Comparison of ENCODE assay signal across 1 cellular context in the genomic region with DNA sequence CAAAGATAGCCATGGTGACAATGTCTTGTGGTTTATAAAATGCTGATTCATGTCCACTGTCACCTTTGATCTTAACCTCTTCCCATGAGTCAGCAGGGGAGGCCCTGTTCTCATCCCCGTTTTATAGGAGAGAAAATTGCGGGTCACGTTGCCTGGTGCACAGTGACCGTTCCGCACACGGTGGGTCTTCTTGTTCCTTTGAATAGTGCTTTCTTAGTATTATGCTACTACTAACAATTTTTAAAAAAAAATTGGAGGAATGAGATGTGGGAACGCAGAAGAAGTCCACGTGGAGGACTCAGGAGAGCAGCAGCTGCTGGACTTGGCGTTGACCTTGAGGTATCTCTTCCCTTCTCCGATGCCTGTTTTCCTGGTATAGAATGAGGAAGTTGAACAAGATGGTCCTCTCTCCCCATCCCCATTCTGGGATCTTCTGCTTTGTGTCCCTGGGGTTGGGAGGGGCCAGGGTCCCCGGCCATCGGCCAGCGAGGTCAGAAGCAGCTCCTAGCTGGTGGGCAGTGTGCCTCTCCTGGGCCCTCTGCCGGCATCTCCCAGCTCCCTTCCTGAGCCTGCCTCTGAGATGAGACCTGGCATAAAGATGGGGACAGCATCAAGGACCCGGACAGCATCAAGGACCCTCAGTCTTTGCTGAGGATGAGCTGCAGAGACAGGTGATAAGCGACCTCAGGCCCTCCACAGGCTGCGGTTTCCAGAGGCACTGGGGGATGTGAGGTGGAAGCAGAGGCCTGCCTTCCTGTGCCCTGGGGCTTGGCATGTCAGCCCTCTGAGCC.
TF ChIP-seq lines count a peak whose summit lies in the region.

No MANE protein-coding gene starts in this region.

TF ChIP-seq in HepG2, 621 proteins besides CTCF, POLR2A, EP300 and RAD21 (continued from another document and continues in another):
- TF ChIP-seq, protein P1, sequence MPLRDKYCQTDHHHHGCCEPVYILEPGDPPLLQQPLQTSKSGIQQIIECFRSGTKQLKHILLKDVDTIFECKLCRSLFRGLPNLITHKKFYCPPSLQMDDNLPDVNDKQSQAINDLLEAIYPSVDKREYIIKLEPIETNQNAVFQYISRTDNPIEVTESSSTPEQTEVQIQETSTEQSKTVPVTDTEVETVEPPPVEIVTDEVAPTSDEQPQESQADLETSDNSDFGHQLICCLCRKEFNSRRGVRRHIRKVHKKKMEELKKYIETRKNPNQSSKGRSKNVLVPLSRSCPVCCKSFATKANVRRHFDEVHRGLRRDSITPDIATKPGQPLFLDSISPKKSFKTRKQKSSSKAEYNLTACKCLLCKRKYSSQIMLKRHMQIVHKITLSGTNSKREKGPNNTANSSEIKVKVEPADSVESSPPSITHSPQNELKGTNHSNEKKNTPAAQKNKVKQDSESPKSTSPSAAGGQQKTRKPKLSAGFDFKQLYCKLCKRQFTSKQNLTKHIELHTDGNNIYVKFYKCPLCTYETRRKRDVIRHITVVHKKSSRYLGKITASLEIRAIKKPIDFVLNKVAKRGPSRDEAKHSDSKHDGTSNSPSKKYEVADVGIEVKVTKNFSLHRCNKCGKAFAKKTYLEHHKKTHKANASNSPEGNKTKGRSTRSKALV (CRISPR knock-in tag; IDR thresholded peaks at IDR 0.05) = no peak
- TF ChIP-seq ZNF788 (CRISPR knock-in tag; IDR thresholded peaks at IDR 0.05; ENCODE audit: borderline replicate concordance) = peak; percentile 35; the same call in 1 of the 2 replicates
- TF ChIP-seq, protein P2, sequence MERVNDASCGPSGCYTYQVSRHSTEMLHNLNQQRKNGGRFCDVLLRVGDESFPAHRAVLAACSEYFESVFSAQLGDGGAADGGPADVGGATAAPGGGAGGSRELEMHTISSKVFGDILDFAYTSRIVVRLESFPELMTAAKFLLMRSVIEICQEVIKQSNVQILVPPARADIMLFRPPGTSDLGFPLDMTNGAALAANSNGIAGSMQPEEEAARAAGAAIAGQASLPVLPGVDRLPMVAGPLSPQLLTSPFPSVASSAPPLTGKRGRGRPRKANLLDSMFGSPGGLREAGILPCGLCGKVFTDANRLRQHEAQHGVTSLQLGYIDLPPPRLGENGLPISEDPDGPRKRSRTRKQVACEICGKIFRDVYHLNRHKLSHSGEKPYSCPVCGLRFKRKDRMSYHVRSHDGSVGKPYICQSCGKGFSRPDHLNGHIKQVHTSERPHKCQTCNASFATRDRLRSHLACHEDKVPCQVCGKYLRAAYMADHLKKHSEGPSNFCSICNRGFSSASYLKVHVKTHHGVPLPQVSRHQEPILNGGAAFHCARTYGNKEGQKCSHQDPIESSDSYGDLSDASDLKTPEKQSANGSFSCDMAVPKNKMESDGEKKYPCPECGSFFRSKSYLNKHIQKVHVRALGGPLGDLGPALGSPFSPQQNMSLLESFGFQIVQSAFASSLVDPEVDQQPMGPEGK (CRISPR knock-in tag; IDR thresholded peaks at IDR 0.05) = no peak
- TF ChIP-seq CBX1 (IDR thresholded peaks at IDR 0.05; ENCODE audit: low read depth) = no peak
- TF ChIP-seq ASH2L (IDR thresholded peaks at IDR 0.05; ENCODE audit: insufficient read length, low read depth, low read length) = no peak
- no peak for TF ChIP-seq NONO (IDR thresholded peaks at IDR 0.05)
- TF ChIP-seq NONO (CRISPR knock-in tag; conservative IDR thresholded peaks at IDR 0.05) = no peak
- TF ChIP-seq ATF7-NPFF (CRISPR knock-in tag; IDR thresholded peaks at IDR 0.05; ENCODE audit: low read depth) = no peak
- TF ChIP-seq DPF2 (CRISPR knock-in tag; IDR thresholded peaks at IDR 0.05; ENCODE audit: borderline replicate concordance, low read depth) = 0 out of 2 replicates have a peak, but pooled peaks have one; percentile 19
- no peak for TF ChIP-seq SSRP1 (CRISPR knock-in tag; IDR thresholded peaks at IDR 0.05)
- TF ChIP-seq, protein P3, sequence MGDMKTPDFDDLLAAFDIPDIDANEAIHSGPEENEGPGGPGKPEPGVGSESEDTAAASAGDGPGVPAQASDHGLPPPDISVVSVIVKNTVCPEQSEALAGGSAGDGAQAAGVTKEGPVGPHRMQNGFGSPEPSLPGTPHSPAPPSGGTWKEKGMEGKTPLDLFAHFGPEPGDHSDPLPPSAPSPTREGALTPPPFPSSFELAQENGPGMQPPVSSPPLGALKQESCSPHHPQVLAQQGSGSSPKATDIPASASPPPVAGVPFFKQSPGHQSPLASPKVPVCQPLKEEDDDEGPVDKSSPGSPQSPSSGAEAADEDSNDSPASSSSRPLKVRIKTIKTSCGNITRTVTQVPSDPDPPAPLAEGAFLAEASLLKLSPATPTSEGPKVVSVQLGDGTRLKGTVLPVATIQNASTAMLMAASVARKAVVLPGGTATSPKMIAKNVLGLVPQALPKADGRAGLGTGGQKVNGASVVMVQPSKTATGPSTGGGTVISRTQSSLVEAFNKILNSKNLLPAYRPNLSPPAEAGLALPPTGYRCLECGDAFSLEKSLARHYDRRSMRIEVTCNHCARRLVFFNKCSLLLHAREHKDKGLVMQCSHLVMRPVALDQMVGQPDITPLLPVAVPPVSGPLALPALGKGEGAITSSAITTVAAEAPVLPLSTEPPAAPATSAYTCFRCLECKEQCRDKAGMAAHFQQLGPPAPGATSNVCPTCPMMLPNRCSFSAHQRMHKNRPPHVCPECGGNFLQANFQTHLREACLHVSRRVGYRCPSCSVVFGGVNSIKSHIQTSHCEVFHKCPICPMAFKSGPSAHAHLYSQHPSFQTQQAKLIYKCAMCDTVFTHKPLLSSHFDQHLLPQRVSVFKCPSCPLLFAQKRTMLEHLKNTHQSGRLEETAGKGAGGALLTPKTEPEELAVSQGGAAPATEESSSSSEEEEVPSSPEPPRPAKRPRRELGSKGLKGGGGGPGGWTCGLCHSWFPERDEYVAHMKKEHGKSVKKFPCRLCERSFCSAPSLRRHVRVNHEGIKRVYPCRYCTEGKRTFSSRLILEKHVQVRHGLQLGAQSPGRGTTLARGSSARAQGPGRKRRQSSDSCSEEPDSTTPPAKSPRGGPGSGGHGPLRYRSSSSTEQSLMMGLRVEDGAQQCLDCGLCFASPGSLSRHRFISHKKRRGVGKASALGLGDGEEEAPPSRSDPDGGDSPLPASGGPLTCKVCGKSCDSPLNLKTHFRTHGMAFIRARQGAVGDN (CRISPR knock-in tag; IDR thresholded peaks at IDR 0.05) = peak; percentile 66
- no peak for TF ChIP-seq NCOA5 (CRISPR knock-in tag; IDR thresholded peaks at IDR 0.05)
- no peak for TF ChIP-seq FLYWCH1 (CRISPR knock-in tag; IDR thresholded peaks at IDR 0.05)
- no peak for TF ChIP-seq ZFP41 (CRISPR knock-in tag; IDR thresholded peaks at IDR 0.05; ENCODE audit: borderline replicate concordance)
- no peak for TF ChIP-seq BRD4 (CRISPR knock-in tag; IDR thresholded peaks at IDR 0.05)
- no peak for TF ChIP-seq FOXA1 (IDR thresholded peaks at IDR 0.05)
- TF ChIP-seq FOXA1 (CRISPR knock-in tag; IDR thresholded peaks at IDR 0.05) = no peak
- no peak for TF ChIP-seq ZBTB42 (CRISPR knock-in tag; IDR thresholded peaks at IDR 0.05)
- TF ChIP-seq, protein P4, sequence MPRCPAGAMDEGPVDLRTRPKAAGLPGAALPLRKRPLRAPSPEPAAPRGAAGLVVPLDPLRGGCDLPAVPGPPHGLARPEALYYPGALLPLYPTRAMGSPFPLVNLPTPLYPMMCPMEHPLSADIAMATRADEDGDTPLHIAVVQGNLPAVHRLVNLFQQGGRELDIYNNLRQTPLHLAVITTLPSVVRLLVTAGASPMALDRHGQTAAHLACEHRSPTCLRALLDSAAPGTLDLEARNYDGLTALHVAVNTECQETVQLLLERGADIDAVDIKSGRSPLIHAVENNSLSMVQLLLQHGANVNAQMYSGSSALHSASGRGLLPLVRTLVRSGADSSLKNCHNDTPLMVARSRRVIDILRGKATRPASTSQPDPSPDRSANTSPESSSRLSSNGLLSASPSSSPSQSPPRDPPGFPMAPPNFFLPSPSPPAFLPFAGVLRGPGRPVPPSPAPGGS (CRISPR knock-in tag; IDR thresholded peaks at IDR 0.05) = no peak
- peak; percentile 65 for TF ChIP-seq SAP130 (CRISPR knock-in tag; IDR thresholded peaks at IDR 0.05; ENCODE audit: low read depth)
- TF ChIP-seq ARID2 (CRISPR knock-in tag; IDR thresholded peaks at IDR 0.05; ENCODE audit: borderline replicate concordance) = no peak
- TF ChIP-seq, protein P5, sequence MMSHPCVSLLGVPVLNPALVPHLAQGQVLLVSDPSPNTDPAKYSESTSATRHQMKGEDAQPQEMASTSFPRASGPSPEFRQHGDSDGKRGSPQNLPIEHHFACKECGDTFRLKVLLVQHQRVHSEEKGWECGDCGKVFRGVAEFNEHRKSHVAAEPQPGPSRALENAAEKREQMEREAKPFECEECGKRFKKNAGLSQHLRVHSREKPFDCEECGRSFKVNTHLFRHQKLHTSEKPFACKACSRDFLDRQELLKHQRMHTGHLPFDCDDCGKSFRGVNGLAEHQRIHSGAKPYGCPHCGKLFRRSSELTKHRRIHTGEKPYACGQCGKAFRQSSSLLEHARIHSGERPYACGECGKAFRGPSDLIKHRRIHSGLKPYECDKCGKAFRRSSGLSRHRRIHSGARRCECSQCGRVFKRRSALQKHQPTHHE (CRISPR knock-in tag; IDR thresholded peaks at IDR 0.05; ENCODE audit: borderline replicate concordance) = no peak
- no peak for TF ChIP-seq TSC22D2 (CRISPR knock-in tag; IDR thresholded peaks at IDR 0.05; ENCODE audit: borderline replicate concordance)
- no peak for TF ChIP-seq PHF20 (CRISPR knock-in tag; IDR thresholded peaks at IDR 0.05)
- no peak for TF ChIP-seq GFI1 (CRISPR knock-in tag; IDR thresholded peaks at IDR 0.05; ENCODE audit: borderline replicate concordance)
- TF ChIP-seq FIP1L1 (IDR thresholded peaks at IDR 0.05; ENCODE audit: borderline replicate concordance, insufficient read depth, low read depth, low read length) = no peak
- no peak for TF ChIP-seq ZNF33B (CRISPR knock-in tag; IDR thresholded peaks at IDR 0.05)
- TF ChIP-seq SRY (CRISPR knock-in tag; IDR thresholded peaks at IDR 0.05) = no peak
- TF ChIP-seq ZNF761 (CRISPR knock-in tag; conservative IDR thresholded peaks at IDR 0.05) = no peak
- no peak for TF ChIP-seq ZNF343 (CRISPR knock-in tag; IDR thresholded peaks at IDR 0.05)
- TF ChIP-seq, protein P6, sequence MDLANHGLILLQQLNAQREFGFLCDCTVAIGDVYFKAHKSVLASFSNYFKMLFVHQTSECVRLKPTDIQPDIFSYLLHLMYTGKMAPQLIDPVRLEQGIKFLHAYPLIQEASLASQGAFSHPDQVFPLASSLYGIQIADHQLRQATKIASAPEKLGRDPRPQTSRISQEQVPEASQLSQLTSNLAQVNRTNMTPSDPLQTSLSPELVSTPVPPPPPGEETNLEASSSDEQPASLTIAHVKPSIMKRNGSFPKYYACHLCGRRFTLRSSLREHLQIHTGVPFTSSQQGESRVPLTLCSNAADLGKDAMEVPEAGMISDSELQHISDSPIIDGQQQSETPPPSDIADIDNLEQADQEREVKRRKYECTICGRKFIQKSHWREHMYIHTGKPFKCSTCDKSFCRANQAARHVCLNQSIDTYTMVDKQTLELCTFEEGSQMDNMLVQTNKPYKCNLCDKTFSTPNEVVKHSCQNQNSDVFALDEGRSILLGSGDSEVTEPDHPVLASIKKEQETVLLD (CRISPR knock-in tag; IDR thresholded peaks at IDR 0.05; ENCODE audit: low read depth) = no peak
- no peak for TF ChIP-seq RBFOX2 (IDR thresholded peaks at IDR 0.05; ENCODE audit: low read depth, low read length)
- peak; percentile 34; the same call in 1 of the 2 replicates for TF ChIP-seq SP4 (CRISPR knock-in tag; IDR thresholded peaks at IDR 0.05)
- TF ChIP-seq ZNF891 (CRISPR knock-in tag; IDR thresholded peaks at IDR 0.05) = 0 out of 2 replicates have a peak, but pooled peaks have one; percentile 29
- TF ChIP-seq, protein P7, sequence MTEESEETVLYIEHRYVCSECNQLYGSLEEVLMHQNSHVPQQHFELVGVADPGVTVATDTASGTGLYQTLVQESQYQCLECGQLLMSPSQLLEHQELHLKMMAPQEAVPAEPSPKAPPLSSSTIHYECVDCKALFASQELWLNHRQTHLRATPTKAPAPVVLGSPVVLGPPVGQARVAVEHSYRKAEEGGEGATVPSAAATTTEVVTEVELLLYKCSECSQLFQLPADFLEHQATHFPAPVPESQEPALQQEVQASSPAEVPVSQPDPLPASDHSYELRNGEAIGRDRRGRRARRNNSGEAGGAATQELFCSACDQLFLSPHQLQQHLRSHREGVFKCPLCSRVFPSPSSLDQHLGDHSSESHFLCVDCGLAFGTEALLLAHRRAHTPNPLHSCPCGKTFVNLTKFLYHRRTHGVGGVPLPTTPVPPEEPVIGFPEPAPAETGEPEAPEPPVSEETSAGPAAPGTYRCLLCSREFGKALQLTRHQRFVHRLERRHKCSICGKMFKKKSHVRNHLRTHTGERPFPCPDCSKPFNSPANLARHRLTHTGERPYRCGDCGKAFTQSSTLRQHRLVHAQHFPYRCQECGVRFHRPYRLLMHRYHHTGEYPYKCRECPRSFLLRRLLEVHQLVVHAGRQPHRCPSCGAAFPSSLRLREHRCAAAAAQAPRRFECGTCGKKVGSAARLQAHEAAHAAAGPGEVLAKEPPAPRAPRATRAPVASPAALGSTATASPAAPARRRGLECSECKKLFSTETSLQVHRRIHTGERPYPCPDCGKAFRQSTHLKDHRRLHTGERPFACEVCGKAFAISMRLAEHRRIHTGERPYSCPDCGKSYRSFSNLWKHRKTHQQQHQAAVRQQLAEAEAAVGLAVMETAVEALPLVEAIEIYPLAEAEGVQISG (CRISPR knock-in tag; IDR thresholded peaks at IDR 0.05) = no peak
- no peak for TF ChIP-seq NFYB (CRISPR knock-in tag; IDR thresholded peaks at IDR 0.05)
- TF ChIP-seq ZNF432 (CRISPR knock-in tag; IDR thresholded peaks at IDR 0.05; ENCODE audit: borderline replicate concordance) = no peak
- 0 out of 2 replicates have a peak, but pooled peaks have one; percentile 52 for TF ChIP-seq MYC (CRISPR knock-in tag; IDR thresholded peaks at IDR 0.05; ENCODE audit: borderline replicate concordance)
- TF ChIP-seq MAFG (CRISPR knock-in tag; IDR thresholded peaks at IDR 0.05) = peak; percentile 92
- TF ChIP-seq, protein P8, sequence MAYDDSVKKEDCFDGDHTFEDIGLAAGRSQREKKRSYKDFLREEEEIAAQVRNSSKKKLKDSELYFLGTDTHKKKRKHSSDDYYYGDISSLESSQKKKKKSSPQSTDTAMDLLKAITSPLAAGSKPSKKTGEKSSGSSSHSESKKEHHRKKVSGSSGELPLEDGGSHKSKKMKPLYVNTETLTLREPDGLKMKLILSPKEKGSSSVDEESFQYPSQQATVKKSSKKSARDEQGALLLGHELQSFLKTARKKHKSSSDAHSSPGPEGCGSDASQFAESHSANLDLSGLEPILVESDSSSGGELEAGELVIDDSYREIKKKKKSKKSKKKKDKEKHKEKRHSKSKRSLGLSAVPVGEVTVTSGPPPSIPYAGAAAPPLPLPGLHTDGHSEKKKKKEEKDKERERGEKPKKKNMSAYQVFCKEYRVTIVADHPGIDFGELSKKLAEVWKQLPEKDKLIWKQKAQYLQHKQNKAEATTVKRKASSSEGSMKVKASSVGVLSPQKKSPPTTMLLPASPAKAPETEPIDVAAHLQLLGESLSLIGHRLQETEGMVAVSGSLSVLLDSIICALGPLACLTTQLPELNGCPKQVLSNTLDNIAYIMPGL (CRISPR knock-in tag; IDR thresholded peaks at IDR 0.05; ENCODE audit: borderline replicate concordance in 1 of 2, low read depth in 1 of 2) = no peak
